Comparison of ENCODE assay signal across 26 cellular contexts in genomic region chr6:1832358-1832757, GRCh38.
DNase-seq lines count a peak whose midpoint lies in the region; FAIRE-seq and TF ChIP-seq lines count a peak whose summit lies in the region.
"Had no signal": no experiment of that assay in that cellular context is flagged by ENCODE, and none has a peak within 500 bp of the region (broad histone marks: within the 10 kb centered on the region; RNA-seq: fewer than 3 reads in every experiment).

No MANE protein-coding gene starts in this region.

- CTCF ChIA-PET in GM10248 (lab: Yijun Ruan, JAX), result interaction anchor here (0.6 kb wide), 1 partner anchor 12 kb away, joined by 3 read pairs; no protein-coding TSS in a partner anchor

- FAIRE-seq in bronchial epithelial cell (lab: Jason Lieb, UNC), result peak; percentile 72
- FAIRE-seq: GM12891, RCC 7860, TTC549 had no signal

- TF ChIP-seq CTCF in HFFc6 (IDR thresholded peaks at IDR 0.05) (no peak), bronchial epithelial cell (IDR thresholded peaks at IDR 0.05; ENCODE audit: insufficient read depth, low read length, severe bottlenecking) (no peak), liver (IDR thresholded peaks at IDR 0.05; ENCODE audit: low read depth, low read length, missing input control) (no peak), suprapubic skin (IDR thresholded peaks at IDR 0.05) (no peak), GM10248 (IDR thresholded peaks at IDR 0.05; ENCODE audit: control extremely low read depth, extremely low read depth, low read depth, missing control alignments) (no peak)

- H3K27ac ChIP-seq in liver (ENCODE audit: low read depth in 1 of 2, low read length in 2 of 2) (peak overlapping the region; percentile 69 to 80), suprapubic skin (no peak overlapping the region)
- H3K27ac ChIP-seq: prostate gland had no signal

- H3K4me3 Mint-ChIP-seq in HFFc6, result peak overlapping the region; percentile 62; the same call in 1 of the 2 replicates
- H3K4me3 Mint-ChIP-seq: activated CD8-positive, alpha-beta T cell treated with anti-CD3 and anti-CD28 coated beads for 36 hours; activated naive CD8-positive, alpha-beta T cell treated with anti-CD3 and anti-CD28 coated beads for 36 hours; CD14-positive monocyte; immature natural killer cell; neural crest cell had no signal

- peaks cover 0 to 14% (median 6%) of the 10 kb centered on the region in 4 donors for H3K4me1 ChIP-seq in liver (ENCODE audit: control insufficient read depth in 4 of 4, insufficient read depth in 4 of 4, low read length in 3 of 4)
- peaks cover 12% of the 10 kb centered on the region for H3K4me1 ChIP-seq in suprapubic skin

- no peaks in the 10 kb centered on the region for H3K36me3 ChIP-seq in bronchial epithelial cell (ENCODE audit: control insufficient read depth, insufficient read depth, low read length)
- H3K36me3 ChIP-seq in liver (ENCODE audit: control insufficient read depth in 4 of 4, insufficient read depth in 3 of 4, low read depth in 1 of 4, low read length in 3 of 4), result no peaks in the 10 kb centered on the region
- no peaks in the 10 kb centered on the region for H3K36me3 ChIP-seq in suprapubic skin
- H3K36me3 ChIP-seq: gastroesophageal sphincter, prostate gland had no signal

- TF ChIP-seq POLR2A in suprapubic skin (IDR thresholded peaks at IDR 0.05), result no peak

- peaks cover 14% of the 10 kb centered on the region for H3K9me3 Mint-ChIP-seq in HFFc6

- H3K27me3 ChIP-seq in bronchial epithelial cell (ENCODE audit: control insufficient read depth, insufficient read depth, low read length) (no peaks in the 10 kb centered on the region), liver (ENCODE audit: control insufficient read depth in 4 of 4, insufficient read depth in 4 of 4, low read length in 3 of 4) (no peaks in the 10 kb centered on the region), suprapubic skin (no peaks in the 10 kb centered on the region)
- H3K27me3 ChIP-seq: gastroesophageal sphincter had no signal

- H3K36me3 Mint-ChIP-seq in HFFc6 (ENCODE audit: low read depth), result peaks cover 17% of the 10 kb centered on the region

- DNase-seq in HFFc6 (no peak), bronchial epithelial cell (ENCODE audit: low read depth) (peak; percentile 7), suprapubic skin (ENCODE audit: low spot score in 2 of 2) (no peak), NCI-H524 treated with DMSO at 0.1 percent for 48 hours (lab: John Stamatoyannopoulos, UW) (no peak), NCI-H526 treated with DMSO at 0.1 percent for 48 hours (lab: John Stamatoyannopoulos, UW) (no peak), GM10248 (ENCODE audit: extremely low spot score) (no peak)
- DNase-seq: activated CD4-positive, CD25-positive, alpha-beta regulatory T cell treated with anti-CD3 and anti-CD28 coated beads, Interleukin-2, amount 50 U/mL, for 72 hours; activated CD8-positive, alpha-beta T cell treated with anti-CD3 and anti-CD28 coated beads for 36 hours; activated effector memory CD4-positive, alpha-beta T cell treated with Interleukin-2 at 50 U/mL for 16 hours; activated naive CD8-positive, alpha-beta T cell treated with anti-CD3 and anti-CD28 coated beads for 36 hours; Calu3; effector CD8-positive, alpha-beta T cell; hippocampal formation; immature natural killer cell; NCI-H1436 treated with DMSO at 0.1 percent for 48 hours; NCI-H2107; NCI-H510A; T-helper 1 cell had no signal

- POLR2A ChIA-PET in GM10248 (lab: Yijun Ruan, JAX), result no interaction called here

- TF ChIP-seq EP300 in suprapubic skin (IDR thresholded peaks at IDR 0.05), result no peak

- peaks cover 15% of the 10 kb centered on the region for H3K4me1 Mint-ChIP-seq in HFFc6 (ENCODE audit: low read depth)
- H3K4me1 Mint-ChIP-seq: activated naive CD8-positive, alpha-beta T cell treated with anti-CD3 and anti-CD28 coated beads for 36 hours had no signal

- no peaks in the 10 kb centered on the region for H3K27me3 Mint-ChIP-seq in HFFc6 (ENCODE audit: insufficient read depth)
- H3K27me3 Mint-ChIP-seq: activated CD8-positive, alpha-beta T cell treated with anti-CD3 and anti-CD28 coated beads for 36 hours; activated naive CD8-positive, alpha-beta T cell treated with anti-CD3 and anti-CD28 coated beads for 36 hours had no signal

- TF ChIP-seq RAD21 in liver (IDR thresholded peaks at IDR 0.05), result no peak

- 47% methylated on average over 3 of the region's 3 CpGs for WGBS in liver
- WGBS in suprapubic skin, result 62% methylated on average over 3 of the region's 3 CpGs

- no peak overlapping the region for H3K27ac Mint-ChIP-seq in HFFc6
- H3K27ac Mint-ChIP-seq: activated CD8-positive, alpha-beta T cell treated with anti-CD3 and anti-CD28 coated beads for 36 hours; activated naive CD8-positive, alpha-beta T cell treated with anti-CD3 and anti-CD28 coated beads for 36 hours; CD14-positive monocyte had no signal

- H3K4me3 ChIP-seq in bronchial epithelial cell (ENCODE audit: low read depth, low read length) (no peak overlapping the region), liver (ENCODE audit: low read depth in 1 of 3, low read length in 3 of 3) (peak overlapping the region in 1 of 3 donors; percentile 13), suprapubic skin (peak overlapping the region; percentile 14)
- H3K4me3 ChIP-seq: gastroesophageal sphincter, prostate gland had no signal

- peak overlapping the region; percentile 10 to 24 for H3K9ac ChIP-seq in liver (ENCODE audit: low read depth in 1 of 2, low read length in 2 of 2)

- H3K9me3 ChIP-seq in liver (ENCODE audit: control insufficient read depth in 4 of 4, low read length in 3 of 4), result peaks cover 0 to 4% (median 2%) of the 10 kb centered on the region in 4 donors
- H3K9me3 ChIP-seq in suprapubic skin, result peaks cover 10% of the 10 kb centered on the region
- H3K9me3 ChIP-seq: prostate gland had no signal

TF ChIP-seq in liver, 16 proteins besides CTCF, POLR2A, EP300 and RAD21:
- TF ChIP-seq JUND (IDR thresholded peaks at IDR 0.05) (no peak), RXRA (IDR thresholded peaks at IDR 0.05) (no peak), NR2F2 (IDR thresholded peaks at IDR 0.05) (no peak), TAF1 (conservative IDR thresholded peaks at IDR 0.05) (no peak), YY1 (IDR thresholded peaks at IDR 0.05) (no peak), HNF4G (IDR thresholded peaks at IDR 0.05) (no peak), GABPA (IDR thresholded peaks at IDR 0.05 in 1 of 2, conservative IDR thresholded peaks at IDR 0.05 in 1 of 2) (no peak), FOXA2 (IDR thresholded peaks at IDR 0.05) (no peak), SP1 (IDR thresholded peaks at IDR 0.05) (no peak), ATF3 (IDR thresholded peaks at IDR 0.05) (no peak), HNF4A (conservative IDR thresholded peaks at IDR 0.05) (no peak), ZBTB33 (IDR thresholded peaks at IDR 0.05) (no peak)
